17 cellular contexts compared by ENCODE assay signal in genomic region chr7:1514407-1514806, GRCh38. TPM values are rescaled to one million over a fixed set of nuclear protein-coding genes. Genes with fewer than 3 reads are reported as not detected.
DNase-seq lines count a peak whose midpoint lies in the region; ATAC-seq, FAIRE-seq and TF ChIP-seq lines count a peak whose summit lies in the region.
"Had no signal": no experiment of that assay in that cellular context is flagged by ENCODE, and none has a peak within 500 bp of the region (broad histone marks: within the 10 kb centered on the region; RNA-seq: fewer than 3 reads in every experiment).

No MANE protein-coding gene starts in this region.

- in situ Hi-C loops in gastrocnemius medialis (cut with MboI; ENCODE audit: low sequenced_read_pairs in 4 of 4): loop anchor here in 1 of 4 donors (5.0 kb wide), 1 partner anchor 53 kb away; no protein-coding TSS in a partner anchor

- POLR2A ChIA-PET in A549 (lab: Yijun Ruan, JAX): interaction anchor here (1.0 kb wide), 1 partner anchor 19 kb away, joined by 3 read pairs; no protein-coding TSS in a partner anchor

- TF ChIP-seq POLR2A in A549 (IDR thresholded peaks at IDR 0.05; ENCODE audit: low read length) (no peak), gastrocnemius medialis (IDR thresholded peaks at IDR 0.05) (no peak)

- no peak for TF ChIP-seq EP300 in A549 (IDR thresholded peaks at IDR 0.05)

- CTCF ChIA-PET in A549 (lab: Yijun Ruan, JAX): interaction anchor here (1.3 to 7.8 kb wide), 3 partner anchors 8 to 44 kb away, joined by 3 to 64 read pairs (median 13); partner anchors contain the start of genes INTS1 and TMEM184A

- H3K9me3 ChIP-seq in A549: peaks cover 13% of the 10 kb centered on the region
- H3K9me3 ChIP-seq in gastrocnemius medialis: no peaks in the 10 kb centered on the region
- H3K9me3 ChIP-seq: HAP-1 had no signal

- no peak overlapping the region for H3K4me3 ChIP-seq in A549
- H3K4me3 ChIP-seq in HL-60 (replicated peaks; ENCODE audit: insufficient read depth, low read length): no peak overlapping the region
- H3K4me3 ChIP-seq in dorsolateral prefrontal cortex: no peak overlapping the region
- no peak overlapping the region for H3K4me3 ChIP-seq in gastrocnemius medialis
- H3K4me3 ChIP-seq: HAP-1 had no signal

- DNase-seq in A549 (ENCODE audit: low read depth in 1 of 2, low spot score in 1 of 2) (no peak), HL-60 (ENCODE audit: low read depth in 1 of 2, low spot score in 1 of 2) (no peak), dorsolateral prefrontal cortex (no peak), gastrocnemius medialis (no peak), ureter (ENCODE audit: low spot score) (no peak), C1 segment of cervical spinal cord (lab: John Stamatoyannopoulos, UW) (no peak)
- DNase-seq: ACHN, AML-193, DMS53, KBM-7, NCI-H1436, NCI-H2029, NCI-H748 treated with DMSO at 0.1 percent for 48 hours had no signal

- H3K36me3 ChIP-seq in gastrocnemius medialis: no peaks in the 10 kb centered on the region
- H3K36me3 ChIP-seq: HAP-1 had no signal

- WGBS in A549 (ENCODE audit: missing lambda C conversion rate): 91% methylated on average over 12 of the region's 12 CpGs

- no peak for FAIRE-seq in A549 (lab: Jason Lieb, UNC)
- FAIRE-seq: HTR-8/SVneo had no signal

- H3K4me1 ChIP-seq in A549: peaks cover 58% of the 10 kb centered on the region
- H3K4me1 ChIP-seq in gastrocnemius medialis: peaks cover 10 to 21% of the 10 kb centered on the region in 2 donors
- H3K4me1 ChIP-seq: HAP-1 had no signal

- ATAC-seq in A549: no peak
- no peak for ATAC-seq in gastrocnemius medialis
- ATAC-seq in HG03565 (IDR thresholded peaks at IDR 0.05; ENCODE audit: unreplicated experiment): no peak
- ATAC-seq in GM18867 (IDR thresholded peaks at IDR 0.05; ENCODE audit: unreplicated experiment): no peak

- intact Hi-C loops in dorsolateral prefrontal cortex (cut with DNase I): no loop called here
- intact Hi-C loops in gastrocnemius medialis (cut with DNase I; ENCODE audit: low total_unique reads): no loop called here

- no peak for TF ChIP-seq CTCF in A549 (IDR thresholded peaks at IDR 0.05)
- TF ChIP-seq CTCF in HL-60 (IDR thresholded peaks at IDR 0.05; ENCODE audit: insufficient read depth, low read length): no peak
- TF ChIP-seq CTCF in dorsolateral prefrontal cortex (IDR thresholded peaks at IDR 0.05 in 54 of 56, conservative IDR thresholded peaks at IDR 0.05 in 2 of 56; ENCODE audit: low read depth in 1 of 56, partially characterized antibody in 56 of 56): no peak
- no peak for TF ChIP-seq CTCF in gastrocnemius medialis (IDR thresholded peaks at IDR 0.05 in 4 of 5, conservative IDR thresholded peaks at IDR 0.05 in 1 of 5)

- H3K4me2 ChIP-seq in A549: 0 out of 3 replicates have a peak overlapping the region, but pooled peaks have one; percentile 68

- H3K27me3 ChIP-seq in HL-60 (ENCODE audit: insufficient read depth, poor library complexity, severe bottlenecking): no peaks in the 10 kb centered on the region
- peaks cover 0 to 3% (median 0%) of the 10 kb centered on the region in 45 donors for H3K27me3 ChIP-seq in dorsolateral prefrontal cortex
- H3K27me3 ChIP-seq in gastrocnemius medialis: no peaks in the 10 kb centered on the region

- H3K27ac ChIP-seq in A549 (peak overlapping the region; percentile 95 to 98), HL-60 (replicated peaks) (peak overlapping the region; percentile 11), dorsolateral prefrontal cortex (peak overlapping the region in 44 of 59 donors; percentile 58 to 97 (median 88)), gastrocnemius medialis (peak overlapping the region; percentile 98 to 100 (median 100))

- TF ChIP-seq RAD21 in A549 (conservative IDR thresholded peaks at IDR 0.05 in 1 of 2, IDR thresholded peaks at IDR 0.05 in 1 of 2): no peak

TF ChIP-seq in A549, 52 proteins besides CTCF, POLR2A, EP300 and RAD21:
- TF ChIP-seq HOXB13 (CRISPR knock-in tag; IDR thresholded peaks at IDR 0.05; ENCODE audit: low read depth): peak; percentile 60
- 0 out of 2 replicates have a peak, but pooled peaks have one; percentile 23 for TF ChIP-seq ATOH8 (CRISPR knock-in tag; IDR thresholded peaks at IDR 0.05; ENCODE audit: low read depth)
- no peak for TF ChIP-seq EHF (CRISPR knock-in tag; IDR thresholded peaks at IDR 0.05)

RNA-seq across cellular contexts. Expression of gene INTS1, which starts 10.2 kb away (rescaled TPM):
- polyA plus RNA-seq in A549 (2011; rRNA removed) (14.6 and 18.4 TPM in 2 replicates), A549 (2017; fragmentation: RNase III; extraction: RNeasy Plus Mini Kit Qiagen cat#74134 plus additional on column Dnase treatment) (48.0 to 48.7 TPM (median 48.1 TPM) in 3 replicates)
- 50.9 and 73.0 TPM in 2 replicates for polyA plus RNA-seq in A549 (2012; cell fraction: cytosol; rRNA removed)
- 263 and 419 TPM in 2 replicates for polyA plus RNA-seq in A549 (2012; cell fraction: nucleus; rRNA removed)
- 28.4 and 51.5 TPM in 2 replicates for polyA minus RNA-seq in A549 (2011; rRNA and poly(A)+ RNA removed)
- total RNA-seq in dorsolateral prefrontal cortex (100 to 1,000 TPM in 104 of 120 experiments, 10 to 100 TPM in 16; 86.1 to 155 (median 115) TPM), gastrocnemius medialis (100 to 1,000 TPM in 1 of 4 donors, 10 to 100 TPM in 3; 44.3 to 108 (median 78.8) TPM), ureter (97.5 TPM)

RNA-seq across cellular contexts. Expression of gene MAFK, which starts 16.1 kb away (rescaled TPM):
- polyA plus RNA-seq in A549 (2011; rRNA removed) (61.0 and 67.9 TPM in 2 replicates), A549 (2017; fragmentation: RNase III; extraction: RNeasy Plus Mini Kit Qiagen cat#74134 plus additional on column Dnase treatment) (93.1 to 106 TPM (median 101 TPM) in 3 replicates)
- polyA plus RNA-seq in A549 (2012; cell fraction: cytosol; rRNA removed): 47.0 and 67.0 TPM in 2 replicates
- polyA plus RNA-seq in A549 (2012; cell fraction: nucleus; rRNA removed): 433 and 488 TPM in 2 replicates
- 25.5 and 36.5 TPM in 2 replicates for polyA minus RNA-seq in A549 (2011; rRNA and poly(A)+ RNA removed)
- total RNA-seq in dorsolateral prefrontal cortex (10 to 100 TPM; 20.6 to 96.7 (median 37.6) TPM), gastrocnemius medialis (100 to 1,000 TPM in 1 of 4 donors, 10 to 100 TPM in 3; 33.5 to 112 (median 75.3) TPM), ureter (34.6 TPM)

RNA-seq across cellular contexts. Expression of gene TMEM184A, which starts 41.6 kb away (rescaled TPM):
- 18.4 and 22.0 TPM in 2 replicates for polyA plus RNA-seq in A549 (2011; rRNA removed)
- 22.6 and 32.6 TPM in 2 replicates for polyA plus RNA-seq in A549 (2012; cell fraction: cytosol; rRNA removed)
- polyA plus RNA-seq in A549 (2012; cell fraction: nucleus; rRNA removed): 86.6 and 140 TPM in 2 replicates
- 14.3 to 16.1 TPM (median 15.8 TPM) in 3 replicates for polyA plus RNA-seq in A549 (2017; fragmentation: RNase III; extraction: RNeasy Plus Mini Kit Qiagen cat#74134 plus additional on column Dnase treatment)
- 51.8 and 53.5 TPM in 2 replicates for polyA minus RNA-seq in A549 (2011; rRNA and poly(A)+ RNA removed)
- under 1 TPM in 31 of 120 experiments, not detected in 89; 0.07 to 0.85 (median 0.16) TPM for total RNA-seq in dorsolateral prefrontal cortex
- total RNA-seq in gastrocnemius medialis: 1 to 10 TPM in 3 of 4 donors, under 1 TPM in 1; 0.55 to 3.3 (median 1.3) TPM
- 142 TPM for total RNA-seq in ureter

RNA-seq across cellular contexts. Expression of gene MICALL2, which starts 55.1 kb away (rescaled TPM):
- polyA plus RNA-seq in A549 (2011; rRNA removed): 6.1 and 7.8 TPM in 2 replicates
- 19.2 and 24.5 TPM in 2 replicates for polyA plus RNA-seq in A549 (2012; cell fraction: cytosol; rRNA removed)
- polyA plus RNA-seq in A549 (2012; cell fraction: nucleus; rRNA removed): 120 and 162 TPM in 2 replicates
- 18.0 to 20.6 TPM (median 19.1 TPM) in 3 replicates for polyA plus RNA-seq in A549 (2017; fragmentation: RNase III; extraction: RNeasy Plus Mini Kit Qiagen cat#74134 plus additional on column Dnase treatment)
- 15.3 and 16.2 TPM in 2 replicates for polyA minus RNA-seq in A549 (2011; rRNA and poly(A)+ RNA removed)
- total RNA-seq in dorsolateral prefrontal cortex: 100 to 1,000 TPM in 21 of 120 experiments, 10 to 100 TPM in 99; 38.3 to 170 (median 81.2) TPM
- total RNA-seq in gastrocnemius medialis: 1 to 10 TPM; 1.6 to 4.8 (median 2.4) TPM
- 54.7 TPM for total RNA-seq in ureter

RNA-seq across cellular contexts. Expression of gene PSMG3, which starts 55.4 kb away (rescaled TPM):
- polyA plus RNA-seq in A549 (2011; rRNA removed) (83.9 and 89.3 TPM in 2 replicates), A549 (2017; fragmentation: RNase III; extraction: RNeasy Plus Mini Kit Qiagen cat#74134 plus additional on column Dnase treatment) (75.9 to 81.0 TPM (median 78.3 TPM) in 3 replicates)
- polyA plus RNA-seq in A549 (2012; cell fraction: cytosol; rRNA removed): 158 and 161 TPM in 2 replicates
- 102 and 111 TPM in 2 replicates for polyA plus RNA-seq in A549 (2012; cell fraction: nucleus; rRNA removed)
- polyA minus RNA-seq in A549 (2011; rRNA and poly(A)+ RNA removed): 22.6 and 32.9 TPM in 2 replicates
- total RNA-seq in dorsolateral prefrontal cortex (10 to 100 TPM; 14.7 to 44.6 (median 28.9) TPM), gastrocnemius medialis (10 to 100 TPM; 25.4 to 46.4 (median 32.2) TPM), ureter (32.0 TPM)

Comparison
In these comparisons a context has a peak if more than half of its experiments do, and no peak if none do; other contexts are left out.
1. H3K27ac ChIP-seq: peak in every context shown above with its lines; median percentile 100 in gastrocnemius medialis; 96 in A549; 88 in dorsolateral prefrontal cortex; 11 in HL-60.
2. RNA of gene TMEM184A, which starts 41.6 kb away (total RNA-seq): 142 TPM in ureter (single experiment); 0.55 to 3.3 TPM in gastrocnemius medialis and 0.07 to 0.85 TPM in dorsolateral prefrontal cortex; every median in the first group is over 10 times any median in the second.